16 cellular contexts compared by ENCODE assay signal in the genomic region with DNA sequence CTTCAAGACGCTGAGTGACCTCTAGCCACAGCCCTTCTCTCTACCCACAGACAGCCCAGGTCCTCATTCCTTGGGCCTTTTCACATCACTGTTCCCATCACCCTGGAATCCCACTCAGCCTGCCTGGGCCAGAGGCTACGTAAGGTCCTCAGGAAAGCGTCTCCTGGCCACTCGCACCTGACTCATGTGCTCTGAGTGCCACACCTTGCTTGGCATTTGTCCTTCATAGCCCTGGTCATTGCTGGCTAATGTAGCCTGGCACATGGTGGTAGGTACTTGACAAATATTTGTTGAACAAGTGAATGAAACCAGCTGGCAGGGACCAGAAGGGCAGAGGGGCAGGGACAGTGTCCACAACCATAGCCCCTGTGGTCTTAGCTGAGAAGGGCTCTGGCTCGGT. TPM values are rescaled to one million over a fixed set of nuclear protein-coding genes. Genes with fewer than 3 reads are reported as not detected.
DNase-seq lines count a peak whose midpoint lies in the region; ATAC-seq and TF ChIP-seq lines count a peak whose summit lies in the region.
"Had no signal": no experiment of that assay in that cellular context is flagged by ENCODE, and none has a peak within 500 bp of the region (broad histone marks: within the 10 kb centered on the region; RNA-seq: fewer than 3 reads in every experiment).

No MANE protein-coding gene starts in this region.

- ATAC-seq in natural killer cell treated with Interleukin-12 subunit alpha and Interleukin-12 subunit beta and Interleukin-15 and Interleukin-18, amount 100 ng/mL, for 72 hours: no peak
- ATAC-seq in natural killer cell: no peak
- ATAC-seq in activated T-helper 17 cell treated with anti-CD3 and anti-CD28 coated beads, Interleukin-2, amount 50 U/mL, for 72 hours (replicated peaks): no peak
- ATAC-seq in lower lobe of right lung: peak; percentile 88 to 91
- ATAC-seq in GM21737 (IDR thresholded peaks at IDR 0.05; ENCODE audit: unreplicated experiment): no peak
- no peak for ATAC-seq in heart right ventricle
- ATAC-seq: WTC11 had no signal

- H3K36me3 Mint-ChIP-seq in natural killer cell treated with Interleukin-12 subunit alpha and Interleukin-12 subunit beta and Interleukin-15 and Interleukin-18, amount 100 ng/mL, for 72 hours: no peaks in the 10 kb centered on the region
- H3K36me3 Mint-ChIP-seq in natural killer cell (no peaks in the 10 kb centered on the region), immature natural killer cell (peaks cover 6 to 11% (median 9%) of the 10 kb centered on the region in 3 donors)
- no peaks in the 10 kb centered on the region for H3K36me3 Mint-ChIP-seq in activated T-helper 17 cell treated with anti-CD3 and anti-CD28 coated beads, Interleukin-2, amount 50 U/mL, for 72 hours (ENCODE audit: low read depth)

- DNase-seq in natural killer cell treated with Interleukin-12 subunit alpha and Interleukin-12 subunit beta and Interleukin-15 and Interleukin-18, amount 100 ng/mL, for 72 hours (ENCODE audit: low spot score): no peak
- DNase-seq in natural killer cell: no peak
- DNase-seq in lower lobe of right lung: peak; percentile 77
- DNase-seq in immature natural killer cell: no peak
- DNase-seq in heart right ventricle: no peak
- no peak for DNase-seq in HUDEP-2 (lab: John Stamatoyannopoulos, UW; ENCODE audit: unreplicated experiment in 76 of 76)
- DNase-seq: NCI-H2227 treated with DMSO at 0.1 percent for 48 hours; stimulated activated CD4-positive, alpha-beta T cell treated with anti-CD3 and anti-CD28 coated beads, Interleukin-12 subunit alpha, Interleukin-12 subunit beta, amount 100 ng/mL, for 4 hours; testis had no signal

- no peaks in the 10 kb centered on the region for H3K27me3 Mint-ChIP-seq in natural killer cell treated with Interleukin-12 subunit alpha and Interleukin-12 subunit beta and Interleukin-15 and Interleukin-18, amount 100 ng/mL, for 72 hours
- H3K27me3 Mint-ChIP-seq in natural killer cell (ENCODE audit: low read depth in 2 of 2): no peaks in the 10 kb centered on the region
- H3K27me3 Mint-ChIP-seq in activated T-helper 17 cell treated with anti-CD3 and anti-CD28 coated beads, Interleukin-2, amount 50 U/mL, for 72 hours: no peaks in the 10 kb centered on the region
- H3K27me3 Mint-ChIP-seq in immature natural killer cell (ENCODE audit: low read depth in 3 of 3): peaks cover 0 to 2% (median 0%) of the 10 kb centered on the region in 3 donors
- H3K27me3 Mint-ChIP-seq: B cell, memory B cell had no signal

- intact Hi-C loops in natural killer cell (cut with micrococcal nuclease): no loop called here
- intact Hi-C loops in lower lobe of right lung (cut with DNase I): no loop called here
- intact Hi-C loops in heart right ventricle (cut with DNase I): no loop called here

- H3K4me1 ChIP-seq in lower lobe of right lung (peaks cover 13% of the 10 kb centered on the region), heart right ventricle (peaks cover 0 to 21% (median 4%) of the 10 kb centered on the region in 9 donors)
- H3K4me1 ChIP-seq: parathyroid adenoma had no signal

- H3K36me3 ChIP-seq in lower lobe of right lung (peaks cover 3% of the 10 kb centered on the region), heart right ventricle (no peaks in the 10 kb centered on the region)

- peak overlapping the region in 1 of 2 donors; percentile 64 for H3K27ac Mint-ChIP-seq in natural killer cell treated with Interleukin-12 subunit alpha and Interleukin-12 subunit beta and Interleukin-15 and Interleukin-18, amount 100 ng/mL, for 72 hours
- H3K27ac Mint-ChIP-seq in natural killer cell: peak overlapping the region in 1 of 2 donors; percentile 52
- peak overlapping the region; percentile 84 for H3K27ac Mint-ChIP-seq in activated T-helper 17 cell treated with anti-CD3 and anti-CD28 coated beads, Interleukin-2, amount 50 U/mL, for 72 hours
- peak overlapping the region in 2 of 6 donors; percentile 47 to 57 for H3K27ac Mint-ChIP-seq in immature natural killer cell
- H3K27ac Mint-ChIP-seq: B cell, memory B cell, WTC11 had no signal

- peaks cover 18 to 19% of the 10 kb centered on the region in 2 donors for H3K4me1 Mint-ChIP-seq in natural killer cell treated with Interleukin-12 subunit alpha and Interleukin-12 subunit beta and Interleukin-15 and Interleukin-18, amount 100 ng/mL, for 72 hours (ENCODE audit: low read depth in 2 of 2)
- H3K4me1 Mint-ChIP-seq in natural killer cell (peaks cover 10 to 35% of the 10 kb centered on the region in 2 donors), immature natural killer cell (peaks cover 9 to 22% of the 10 kb centered on the region in 2 donors)
- peaks cover 34% of the 10 kb centered on the region for H3K4me1 Mint-ChIP-seq in activated T-helper 17 cell treated with anti-CD3 and anti-CD28 coated beads, Interleukin-2, amount 50 U/mL, for 72 hours

- H3K27ac ChIP-seq in lower lobe of right lung (peak overlapping the region; percentile 20), heart right ventricle (no peak overlapping the region)
- H3K27ac ChIP-seq: parathyroid adenoma, testis had no signal

- H3K9me3 Mint-ChIP-seq in natural killer cell treated with Interleukin-12 subunit alpha and Interleukin-12 subunit beta and Interleukin-15 and Interleukin-18, amount 100 ng/mL, for 72 hours: no peaks in the 10 kb centered on the region
- H3K9me3 Mint-ChIP-seq in natural killer cell (no peaks in the 10 kb centered on the region), immature natural killer cell (no peaks in the 10 kb centered on the region)
- H3K9me3 Mint-ChIP-seq in activated T-helper 17 cell treated with anti-CD3 and anti-CD28 coated beads, Interleukin-2, amount 50 U/mL, for 72 hours: no peaks in the 10 kb centered on the region
- H3K9me3 Mint-ChIP-seq: memory B cell had no signal

- H3K9me3 ChIP-seq in lower lobe of right lung: no peaks in the 10 kb centered on the region
- H3K9me3 ChIP-seq in heart right ventricle: no peaks in the 10 kb centered on the region
- H3K9me3 ChIP-seq: SK-N-SH, testis had no signal

- H3K27me3 ChIP-seq in lower lobe of right lung (ENCODE audit: low read depth): no peaks in the 10 kb centered on the region
- no peaks in the 10 kb centered on the region for H3K27me3 ChIP-seq in heart right ventricle
- H3K27me3 ChIP-seq: testis had no signal

- WGBS in heart right ventricle, 2 donors: 84 to 90% methylated on average over 5 of the region's 5 CpGs

- peak overlapping the region; percentile 15 for H3K4me3 Mint-ChIP-seq in natural killer cell treated with Interleukin-12 subunit alpha and Interleukin-12 subunit beta and Interleukin-15 and Interleukin-18, amount 100 ng/mL, for 72 hours
- H3K4me3 Mint-ChIP-seq in natural killer cell: no peak overlapping the region
- H3K4me3 Mint-ChIP-seq in activated T-helper 17 cell treated with anti-CD3 and anti-CD28 coated beads, Interleukin-2, amount 50 U/mL, for 72 hours: peak overlapping the region; percentile 50
- H3K4me3 Mint-ChIP-seq in immature natural killer cell: no peak overlapping the region
- H3K4me3 Mint-ChIP-seq: B cell, memory B cell, WTC11 had no signal

- H3K4me3 ChIP-seq in lower lobe of right lung: no peak overlapping the region
- no peak overlapping the region for H3K4me3 ChIP-seq in heart right ventricle
- H3K4me3 ChIP-seq: testis had no signal

- no peak for TF ChIP-seq CTCF in natural killer cell (IDR thresholded peaks at IDR 0.05)
- no peak for TF ChIP-seq CTCF in lower lobe of right lung (IDR thresholded peaks at IDR 0.05)
- TF ChIP-seq CTCF in heart right ventricle (IDR thresholded peaks at IDR 0.05): no peak

RNA-seq across cellular contexts. Expression of gene FANCE, which starts 50.6 kb away (rescaled TPM):
- 10 to 100 TPM; 10.4 to 27.3 TPM for total RNA-seq in natural killer cell treated with Interleukin-12 subunit alpha and Interleukin-12 subunit beta and Interleukin-15 and Interleukin-18, amount 100 ng/mL, for 72 hours
- total RNA-seq in natural killer cell (1 to 10 TPM; 2.2 to 3.2 (median 2.6) TPM), lower lobe of right lung (9.0 TPM), heart right ventricle (1 to 10 TPM; 1.5 to 5.3 (median 3.0) TPM)
- total RNA-seq in activated T-helper 17 cell treated with anti-CD3 and anti-CD28 coated beads, Interleukin-2, amount 50 U/mL, for 72 hours: 10 to 100 TPM in 1 of 2 donors, 1 to 10 TPM in 1; 8.4 to 18.2 TPM
- polyA plus RNA-seq in immature natural killer cell (1 to 10 TPM; 2.2 to 5.4 (median 3.1) TPM), heart right ventricle (1 to 10 TPM; 1.8 to 2.4 TPM)

RNA-seq across cellular contexts. Expression of gene PPARD, which starts 59.2 kb away (rescaled TPM):
- total RNA-seq in natural killer cell treated with Interleukin-12 subunit alpha and Interleukin-12 subunit beta and Interleukin-15 and Interleukin-18, amount 100 ng/mL, for 72 hours: 10 to 100 TPM; 19.6 to 19.9 TPM
- 10 to 100 TPM; 14.4 to 20.4 (median 18.8) TPM for total RNA-seq in natural killer cell
- 10 to 100 TPM; 21.0 to 27.9 TPM for total RNA-seq in activated T-helper 17 cell treated with anti-CD3 and anti-CD28 coated beads, Interleukin-2, amount 50 U/mL, for 72 hours
- total RNA-seq in lower lobe of right lung: 30.2 TPM
- polyA plus RNA-seq in immature natural killer cell: 1 to 10 TPM in 2 of 3 donors, under 1 TPM in 1; 0.98 to 6.0 (median 2.0) TPM
- 10 to 100 TPM; 12.9 to 21.0 (median 13.9) TPM for total RNA-seq in heart right ventricle
- polyA plus RNA-seq in heart right ventricle: 10 to 100 TPM; 13.5 to 15.3 TPM

Comparison
In these comparisons a context has a peak if more than half of its experiments do, and no peak if none do; other contexts are left out.
1. H3K4me3 Mint-ChIP-seq: peak in natural killer cell treated with Interleukin-12 subunit alpha and Interleukin-12 subunit beta and Interleukin-15 and Interleukin-18, amount 100 ng/mL, for 72 hours (single experiment) and activated T-helper 17 cell treated with anti-CD3 and anti-CD28 coated beads, Interleukin-2, amount 50 U/mL, for 72 hours (single experiment); none in natural killer cell (single experiment) and immature natural killer cell (0 of 5).
2. ATAC-seq: peak in lower lobe of right lung (2 of 2); none in natural killer cell treated with Interleukin-12 subunit alpha and Interleukin-12 subunit beta and Interleukin-15 and Interleukin-18, amount 100 ng/mL, for 72 hours (0 of 2), natural killer cell (0 of 3), activated T-helper 17 cell treated with anti-CD3 and anti-CD28 coated beads, Interleukin-2, amount 50 U/mL, for 72 hours (single experiment), GM21737 (single experiment) and heart right ventricle (0 of 8).